9 cellular contexts compared by ENCODE assay signal in the genomic region with DNA sequence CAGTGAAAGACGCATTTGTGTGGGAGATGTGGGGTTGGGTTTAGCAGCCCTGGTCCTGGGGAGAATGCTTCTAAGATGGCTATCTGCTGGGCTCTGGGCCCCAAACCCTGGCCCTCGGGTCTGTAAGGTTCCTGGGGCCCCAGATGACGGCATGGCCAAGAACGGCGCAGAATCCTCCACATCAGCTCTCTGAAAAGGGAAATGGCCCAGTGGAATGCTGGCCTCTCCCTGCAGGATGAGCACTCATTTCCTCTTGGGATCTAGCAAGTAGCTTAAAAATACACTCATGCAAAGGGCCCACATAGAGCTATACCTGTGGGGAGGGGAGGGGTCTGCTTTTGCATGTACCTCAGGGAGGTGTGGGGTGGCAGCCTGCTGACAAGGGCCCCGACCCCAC. TPM values are rescaled to one million over a fixed set of nuclear protein-coding genes. Genes with fewer than 3 reads are reported as not detected.
A peak's percentile ranks its signal among the peaks of the same experiment; 100 is the strongest.
DNase-seq lines count a peak whose midpoint lies in the region; ATAC-seq and TF ChIP-seq lines count a peak whose summit lies in the region.
"Had no signal": no experiment of that assay in that cellular context is flagged by ENCODE, and none has a peak within 500 bp of the region (broad histone marks: within the 10 kb centered on the region; RNA-seq: fewer than 3 reads in every experiment).

No MANE protein-coding gene starts in this region.

- no peak for TF ChIP-seq POLR2A in lower leg skin (IDR thresholded peaks at IDR 0.05)
- no peak for TF ChIP-seq POLR2A in GM18505 (IDR thresholded peaks at IDR 0.05; ENCODE audit: borderline replicate concordance, extremely low read depth, insufficient read depth, insufficient read length)

- no peaks in the 10 kb centered on the region for H3K36me3 Mint-ChIP-seq in CD8-positive, alpha-beta T cell

- H3K36me3 ChIP-seq in CD8-positive, alpha-beta T cell (ENCODE audit: insufficient read depth, low read length) = no peaks in the 10 kb centered on the region
- H3K36me3 ChIP-seq in SJSA1 (no peaks in the 10 kb centered on the region), parathyroid adenoma (ENCODE audit: control insufficient read depth, insufficient read depth, low read length) (no peaks in the 10 kb centered on the region)

- no peak for TF ChIP-seq CTCF in CD8-positive, alpha-beta T cell (IDR thresholded peaks at IDR 0.05)
- TF ChIP-seq CTCF in parathyroid adenoma (IDR thresholded peaks at IDR 0.05) (no peak), lower leg skin (IDR thresholded peaks at IDR 0.05) (no peak)

- POLR2A ChIA-PET in CD8-positive, alpha-beta T cell (lab: Charles Lee) = no interaction called here

- H3K27me3 Mint-ChIP-seq in CD8-positive, alpha-beta T cell (ENCODE audit: low read depth) = peaks cover 27% of the 10 kb centered on the region

- no peaks in the 10 kb centered on the region for H3K79me2 ChIP-seq in parathyroid adenoma

- intact Hi-C loops in CD8-positive, alpha-beta T cell (cut with DNase I, micrococcal nuclease) = no loop called here
- intact Hi-C loops in lower leg skin (cut with DNase I; ENCODE audit: low total_unique reads) = no loop called here

- peak overlapping the region; percentile 88 for H2AFZ ChIP-seq in parathyroid adenoma

- peak overlapping the region; percentile 30 for H3K4me3 ChIP-seq in CD8-positive, alpha-beta T cell (ENCODE audit: low read depth, low read length)
- peak overlapping the region; percentile 26; the same call in 1 of the 2 replicates for H3K4me3 ChIP-seq in SJSA1
- H3K4me3 ChIP-seq in parathyroid adenoma (ENCODE audit: low read depth, low read length) = peak overlapping the region; percentile 33
- H3K4me3 ChIP-seq in lower leg skin (ENCODE audit: low read depth, poor library complexity, severe bottlenecking) = no peak overlapping the region

- CTCF ChIA-PET in CD8-positive, alpha-beta T cell (lab: Charles Lee) = no interaction called here

- no peak for DNase-seq in CD8-positive, alpha-beta T cell
- DNase-seq in SJSA1 (ENCODE audit: low read depth in 1 of 2, low spot score in 2 of 2) = no peak
- DNase-seq in fibroblast of gingiva (ENCODE audit: low read depth) = peak; percentile 12
- no peak for DNase-seq in DMS153 treated with DMSO at 0.1 percent for 48 hours (lab: John Stamatoyannopoulos, UW; ENCODE audit: unreplicated experiment)
- no peak for DNase-seq in NCI-H146 treated with DMSO at 0.1 percent for 48 hours (lab: John Stamatoyannopoulos, UW; ENCODE audit: unreplicated experiment)
- no peak for DNase-seq in lower leg skin (ENCODE audit: low spot score in 2 of 2)

- no peaks in the 10 kb centered on the region for H3K9me3 Mint-ChIP-seq in CD8-positive, alpha-beta T cell

- no peak overlapping the region for H3K27ac ChIP-seq in CD8-positive, alpha-beta T cell (ENCODE audit: low read depth, low read length)
- H3K27ac ChIP-seq in SJSA1 (peak overlapping the region; percentile 82), parathyroid adenoma (peak overlapping the region; percentile 65)

- no peaks in the 10 kb centered on the region for H3K27me3 ChIP-seq in CD8-positive, alpha-beta T cell (ENCODE audit: insufficient read depth, low read length)
- H3K27me3 ChIP-seq in SJSA1 (replicated peaks) (no peaks in the 10 kb centered on the region), parathyroid adenoma (ENCODE audit: control insufficient read depth, insufficient read depth, low read length) (no peaks in the 10 kb centered on the region)

- H3K27ac Mint-ChIP-seq in CD8-positive, alpha-beta T cell = no peak overlapping the region

- H3K4me3 Mint-ChIP-seq in CD8-positive, alpha-beta T cell = peak overlapping the region; percentile 62

- no peak for ATAC-seq in CD8-positive, alpha-beta T cell
- ATAC-seq in GM18505 (IDR thresholded peaks at IDR 0.05; ENCODE audit: unreplicated experiment) = no peak

- peaks cover 8% of the 10 kb centered on the region for H3K4me1 Mint-ChIP-seq in CD8-positive, alpha-beta T cell (ENCODE audit: low read depth)

- H3K9ac ChIP-seq in parathyroid adenoma = no peak overlapping the region

- H3K9me3 ChIP-seq in CD8-positive, alpha-beta T cell (ENCODE audit: low read length) = no peaks in the 10 kb centered on the region
- H3K9me3 ChIP-seq in SJSA1 (replicated peaks) (no peaks in the 10 kb centered on the region), parathyroid adenoma (ENCODE audit: control insufficient read depth, low read length) (no peaks in the 10 kb centered on the region)

- peak overlapping the region; percentile 73 for H3K4me2 ChIP-seq in parathyroid adenoma (ENCODE audit: low read length)

- peaks cover 17% of the 10 kb centered on the region for H3K4me1 ChIP-seq in CD8-positive, alpha-beta T cell (ENCODE audit: insufficient read depth, low read length)
- H3K4me1 ChIP-seq in SJSA1 (replicated peaks) (peaks cover 51% of the 10 kb centered on the region), parathyroid adenoma (no peaks in the 10 kb centered on the region)

- 40 to 43% methylated on average over 6 of the region's 6 CpGs for WGBS in lower leg skin, 2 donors

RNA-seq across cellular contexts. Expression of a gene that starts 37.5 kb away (rescaled TPM):
- total RNA-seq in CD8-positive, alpha-beta T cell = not detected
- 0.05 TPM in 1 of 2 replicates, not detected in the other for total RNA-seq in SJSA1 (2014; rRNA removed; shearing (Covaris generic))
- total RNA-seq in lower leg skin = not detected
- total RNA-seq: T-helper 1 cell treated with Interleukin-12 subunit alpha and Interleukin-12 subunit beta and Interleukin-4 antibody, amounts not matched to agents 30 ng/mL and 1 ng/mL, for 36 hours had no signal
